In the genomic region with DNA sequence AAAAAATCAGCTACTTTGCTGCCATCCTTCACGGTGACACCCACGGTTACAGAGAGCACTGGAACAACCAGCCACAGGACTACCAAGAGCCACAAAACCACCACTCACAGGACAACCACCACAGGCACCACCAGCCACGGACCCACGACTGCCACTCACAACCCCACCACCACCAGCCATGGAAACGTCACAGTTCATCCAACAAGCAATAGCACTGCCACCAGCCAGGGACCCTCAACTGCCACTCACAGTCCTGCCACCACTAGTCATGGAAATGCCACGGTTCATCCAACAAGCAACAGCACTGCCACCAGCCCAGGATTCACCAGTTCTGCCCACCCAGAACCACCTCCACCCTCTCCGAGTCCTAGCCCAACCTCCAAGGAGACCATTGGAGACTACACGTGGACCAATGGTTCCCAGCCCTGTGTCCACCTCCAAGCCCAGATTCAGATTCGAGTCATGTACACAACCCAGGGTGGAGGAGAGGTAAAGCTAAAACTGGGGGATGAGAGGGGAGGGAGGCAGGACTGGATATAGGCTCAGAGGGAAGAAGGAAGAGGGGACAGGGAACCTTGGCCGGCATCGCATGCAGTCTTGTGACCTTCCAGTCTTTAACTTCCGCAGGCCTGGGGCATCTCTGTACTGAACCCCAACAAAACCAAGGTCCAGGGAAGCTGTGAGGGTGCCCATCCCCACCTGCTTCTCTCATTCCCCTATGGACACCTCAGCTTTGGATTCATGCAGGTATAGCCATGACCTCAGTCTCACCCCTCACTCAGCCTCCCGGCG, we compare ENCODE assay signal across 8 cellular contexts. TPM values are rescaled to one million over a fixed set of nuclear protein-coding genes. Genes with fewer than 3 reads are reported as not detected.
A peak's percentile ranks its signal among the peaks of the same experiment; 100 is the strongest.
DNase-seq lines count a peak whose midpoint lies in the region; ATAC-seq, FAIRE-seq and TF ChIP-seq lines count a peak whose summit lies in the region.

No MANE protein-coding gene starts in this region.

- H3K4me1 ChIP-seq in GM12878 (ENCODE audit: control insufficient read depth, insufficient read depth, low read length) = peaks cover 52% of the 10 kb centered on the region
- H3K4me1 ChIP-seq in muscle layer of duodenum (ENCODE audit: control insufficient read depth in 1 of 2, insufficient read depth in 2 of 2, low read length in 2 of 2) = peaks cover 12 to 68% of the 10 kb centered on the region in 2 donors
- H3K4me1 ChIP-seq in SJCRH30 = peaks cover 4% of the 10 kb centered on the region; the same call in 1 of the 2 replicates

- POLR2A ChIA-PET in AG04449 (lab: Yijun Ruan, JAX) (interaction anchor here (1.1 to 4.1 kb wide), 5 partner anchors 9 to 107 kb away, joined by 3 to 31 read pairs (median 7); partner anchors contain the start of genes POLR2A, SENP3, SOX15 and TP53), GM12878 (lab: Charles Lee) (interaction anchor here (0.6 to 1.8 kb wide), 10 partner anchors 10 to 176 kb away, joined by 3 to 9 read pairs (median 4); partner anchors contain the start of genes FXR2, SENP3, TMEM102 and TMEM256)

- peak overlapping the region; percentile 32 for H3K9ac ChIP-seq in GM12878 (ENCODE audit: control insufficient read depth, insufficient read depth, low read length)

- TF ChIP-seq CTCF in AG04449 (IDR thresholded peaks at IDR 0.05; ENCODE audit: insufficient read depth, low read length, missing control alignments) = no peak
- no peak for TF ChIP-seq CTCF in GM12878 (IDR thresholded peaks at IDR 0.05 in 2 of 3, conservative IDR thresholded peaks at IDR 0.05 in 1 of 3; ENCODE audit: control insufficient read depth in 2 of 3, extremely low read depth in 1 of 3, insufficient read depth in 1 of 3, low read depth in 3 of 3, low read length in 3 of 3)

- H3K27ac ChIP-seq in GM12878 (ENCODE audit: control insufficient read depth, insufficient read depth) (peak overlapping the region; percentile 78), muscle layer of duodenum (ENCODE audit: low read length) (peak overlapping the region; percentile 95), SJCRH30 (no peak overlapping the region)

- peaks cover 13% of the 10 kb centered on the region for H4K20me1 ChIP-seq in GM12878 (ENCODE audit: control insufficient read depth, insufficient read depth)

- DNase-seq in AG04449 (ENCODE audit: low read depth, low spot score) = no peak
- DNase-seq in GM12878 (ENCODE audit: low read depth, low spot score) = no peak
- no peak for DNase-seq in NCI-H748 (lab: John Stamatoyannopoulos, UW; ENCODE audit: unreplicated experiment)
- DNase-seq in SJCRH30 = no peak

- H3K4me3 ChIP-seq in AG04449 (ENCODE audit: low read depth, low read length) (peak overlapping the region; percentile 18; the same call in 1 of the 2 replicates), GM12878 (no peak overlapping the region), muscle layer of duodenum (ENCODE audit: low read depth in 1 of 2, low read length in 2 of 2) (peak overlapping the region; percentile 49 to 67), SJCRH30 (no peak overlapping the region)

- H3K9me3 ChIP-seq in GM12878 (replicated peaks; ENCODE audit: control insufficient read depth, insufficient read depth, low read length) (no peaks in the 10 kb centered on the region), muscle layer of duodenum (ENCODE audit: control insufficient read depth in 1 of 2, low read length in 2 of 2) (no peaks in the 10 kb centered on the region), SJCRH30 (replicated peaks) (no peaks in the 10 kb centered on the region)

- RAD21 ChIA-PET in GM12878 (lab: Charles Lee; ENCODE audit: unreplicated experiment) = interaction anchor here (0.7 to 2.2 kb wide), 7 partner anchors 9 to 143 kb away, joined by 3 to 9 read pairs (median 4); partner anchors contain the start of genes FXR2, SAT2, TP53 and WRAP53

- FAIRE-seq in GM12878 (lab: Jason Lieb, UNC) = no peak

- H3K27me3 ChIP-seq in GM12878 (replicated peaks in 1 of 2; ENCODE audit: control insufficient read depth in 2 of 2, insufficient read depth in 2 of 2, low read length in 1 of 2) (no peaks in the 10 kb centered on the region), muscle layer of duodenum (ENCODE audit: low read depth, low read length) (no peaks in the 10 kb centered on the region), SJCRH30 (no peaks in the 10 kb centered on the region)

- ATAC-seq in HG03432 (IDR thresholded peaks at IDR 0.05; ENCODE audit: unreplicated experiment) (peak; percentile 1), GM12878 (peak; percentile 8), GM21576 (IDR thresholded peaks at IDR 0.05; ENCODE audit: unreplicated experiment) (no peak), GM21619 (IDR thresholded peaks at IDR 0.05; ENCODE audit: unreplicated experiment) (no peak)

- peak; percentile 27 for TF ChIP-seq POLR2A in GM12878 (IDR thresholded peaks at IDR 0.05; ENCODE audit: low read depth, low read length)

- intact Hi-C loops in GM12878 (cut with micrococcal nuclease; ENCODE audit: unreplicated experiment) = loop anchor here (5.0 kb wide), 1 partner anchor 37 kb away; no protein-coding TSS in a partner anchor

- H3K36me3 ChIP-seq in GM12878 (ENCODE audit: control insufficient read depth in 2 of 2, insufficient read depth in 2 of 2, low read length in 1 of 2) (peaks cover 28 to 39% of the 10 kb centered on the region in 2 experiments), muscle layer of duodenum (ENCODE audit: control insufficient read depth in 1 of 2, insufficient read depth in 2 of 2, low read length in 2 of 2) (peaks cover 30 to 42% of the 10 kb centered on the region in 2 donors), SJCRH30 (peaks cover 48% of the 10 kb centered on the region)

- 50% methylated on average over 14 of the region's 14 CpGs for WGBS in GM12878 (ENCODE audit: insufficient coverage, insufficient replicate concordance, low lambda C conversion rate, missing lambda C conversion rate)

- no TSS peak for BruUV-seq in GM12878 (replicated peaks; lab: Mats Ljungman, UMichigan)

- no peak overlapping the region for H2AFZ ChIP-seq in GM12878 (ENCODE audit: control insufficient read depth, low read depth, low read length)

- H3K79me2 ChIP-seq in GM12878 (ENCODE audit: control insufficient read depth, insufficient read depth, low read length) = peaks cover 48% of the 10 kb centered on the region

- no peak for TF ChIP-seq RAD21 in GM12878 (IDR thresholded peaks at IDR 0.05; ENCODE audit: insufficient read depth, low read depth, low read length)

- SMC1A ChIA-PET in GM12878 (lab: Charles Lee; ENCODE audit: uncharacterized antibody, unreplicated experiment) = interaction anchor here (1.2 to 1.7 kb wide), 3 partner anchors 9 to 30 kb away, joined by 3 to 5 read pairs (median 3); no protein-coding TSS in a partner anchor

- H3K4me2 ChIP-seq in GM12878 (ENCODE audit: control insufficient read depth, insufficient read depth) = peak overlapping the region; percentile 52

- no peak for TF ChIP-seq EP300 in GM12878 (IDR thresholded peaks at IDR 0.05; ENCODE audit: borderline replicate concordance in 1 of 2, control insufficient read depth in 1 of 2, low read depth in 2 of 2, low read length in 2 of 2)

- CTCF ChIA-PET in AG04449 (lab: Yijun Ruan, JAX) (interaction anchor here (1.6 to 6.6 kb wide), 5 partner anchors 9 to 107 kb away, joined by 4 to 37 read pairs (median 6); partner anchors contain the start of genes SENP3, SOX15, TP53 and WRAP53), GM12878 (lab: Yijun Ruan, JAX) (interaction anchor here (0.9 to 3.8 kb wide), 5 partner anchors 19 to 224 kb away, joined by 3 to 18 read pairs (median 4); partner anchors contain the start of gene SENP3)

- in situ Hi-C loops in GM12878 (cut with MboI) = no loop called here

RNA-seq across cellular contexts. Expression of gene CD68, which starts 0.6 kb away (rescaled TPM):
- 2.3 and 4.1 TPM in 2 replicates for total RNA-seq in GM12878 (2013; cell fraction: nucleolus; rRNA removed)
- 2.6 and 3.4 TPM in 2 replicates for total RNA-seq in GM12878 (2014; rRNA removed)
- total RNA-seq in GM12878 (2014; rRNA removed; fragmentation: Illumina TruSeq; extraction: Trizol) = 3.7 TPM in 2 replicates
- 2.6 and 3.2 TPM in 2 replicates for total RNA-seq in GM12878 (2021)
- 4.0 TPM for polyA plus RNA-seq in GM12878 (2011; ENCODE audit: low read depth)
- polyA plus RNA-seq in GM12878 (2011; rRNA removed) = 2.7 and 6.9 TPM in 2 replicates
- 6.2 and 6.4 TPM in 2 replicates for polyA plus RNA-seq in GM12878 (2011; cell fraction: cytosol; rRNA removed)
- 3.3 and 6.3 TPM in 2 replicates for polyA plus RNA-seq in GM12878 (2011; cell fraction: nucleus; rRNA removed)
- 7.1 and 7.6 TPM in 2 replicates for polyA plus RNA-seq in GM12878 (2012)
- 3.0 and 6.1 TPM in 2 replicates for polyA plus RNA-seq in GM12878 (2014; fragmentation: Illumina TruSeq; extraction: Trizol)
- polyA plus RNA-seq in GM12878 (2014; fragmentation: Nextera tagmentation; extraction: Ambion mirVana) = 1 to 10 TPM; 3.7 to 5.0 TPM
- polyA plus RNA-seq in GM12878 (2014; rRNA removed) = 4.2 and 4.3 TPM in 2 replicates
- polyA plus RNA-seq in GM12878 (2016; fragmentation: Nextera tagmentation; extraction: Ambion mirVana) = 1 to 10 TPM; 3.2 to 3.9 TPM
- 1.8 and 3.2 TPM in 2 replicates for polyA minus RNA-seq in GM12878 (2011; rRNA and poly(A)+ RNA removed)
- polyA minus RNA-seq in GM12878 (2011; cell fraction: cytosol; rRNA and poly(A)+ RNA removed) = 2.0 and 4.3 TPM in 2 replicates
- polyA minus RNA-seq in GM12878 (2011; cell fraction: nucleus; rRNA and poly(A)+ RNA removed) = 2.5 and 11.0 TPM in 2 replicates
- total RNA-seq in SJCRH30 (2014; rRNA removed; shearing (Covaris generic)) = 0.18 TPM in 1 of 2 replicates, not detected in the other

RNA-seq across cellular contexts. Expression of gene MPDU1, which starts 3.6 kb away (rescaled TPM):
- 51.1 and 59.2 TPM in 2 replicates for total RNA-seq in GM12878 (2013; cell fraction: nucleolus; rRNA removed)
- total RNA-seq in GM12878 (2014; rRNA removed) = 91.5 and 95.2 TPM in 2 replicates
- total RNA-seq in GM12878 (2014; rRNA removed; fragmentation: Illumina TruSeq; extraction: Trizol) = 68.8 and 69.2 TPM in 2 replicates
- 44.3 and 52.7 TPM in 2 replicates for total RNA-seq in GM12878 (2021)
- polyA plus RNA-seq in GM12878 (2011; ENCODE audit: low read depth) = 36.3 TPM
- 67.0 and 98.8 TPM in 2 replicates for polyA plus RNA-seq in GM12878 (2011; rRNA removed)
- polyA plus RNA-seq in GM12878 (2011; cell fraction: cytosol; rRNA removed) = 169 and 174 TPM in 2 replicates
- 82.8 and 91.1 TPM in 2 replicates for polyA plus RNA-seq in GM12878 (2011; cell fraction: nucleus; rRNA removed)
- 37.5 and 41.5 TPM in 2 replicates for polyA plus RNA-seq in GM12878 (2012)
- 130 and 138 TPM in 2 replicates for polyA plus RNA-seq in GM12878 (2014; fragmentation: Illumina TruSeq; extraction: Trizol)
- polyA plus RNA-seq in GM12878 (2014; fragmentation: Nextera tagmentation; extraction: Ambion mirVana) = 10 to 100 TPM in 1 of 2 experiments, 1 to 10 TPM in 1; 3.6 to 11.6 TPM
- 64.4 and 78.9 TPM in 2 replicates for polyA plus RNA-seq in GM12878 (2014; rRNA removed)
- polyA plus RNA-seq in GM12878 (2016; fragmentation: Nextera tagmentation; extraction: Ambion mirVana) = 10 to 100 TPM; 78.9 to 80.1 TPM
- polyA minus RNA-seq in GM12878 (2011; rRNA and poly(A)+ RNA removed) = 83.3 and 99.3 TPM in 2 replicates
- 14.3 and 16.9 TPM in 2 replicates for polyA minus RNA-seq in GM12878 (2011; cell fraction: cytosol; rRNA and poly(A)+ RNA removed)
- 11.2 and 24.4 TPM in 2 replicates for polyA minus RNA-seq in GM12878 (2011; cell fraction: nucleus; rRNA and poly(A)+ RNA removed)
- 44.1 and 49.9 TPM in 2 replicates for total RNA-seq in SJCRH30 (2014; rRNA removed; shearing (Covaris generic))

RNA-seq across cellular contexts. Expression of gene SOX15, which starts 9.9 kb away (rescaled TPM):
- 0.49 and 0.79 TPM in 2 replicates for total RNA-seq in GM12878 (2013; cell fraction: nucleolus; rRNA removed)
- total RNA-seq in GM12878 (2014; rRNA removed) = 0.27 TPM in 1 of 2 replicates, not detected in the other
- not detected in 2 replicates for total RNA-seq in GM12878 (2014; rRNA removed; fragmentation: Illumina TruSeq; extraction: Trizol)
- total RNA-seq in GM12878 (2021) = 0.19 and 0.28 TPM in 2 replicates
- not detected for polyA plus RNA-seq in GM12878 (2011; ENCODE audit: low read depth)
- polyA plus RNA-seq in GM12878 (2011; rRNA removed) = 0.10 TPM in 1 of 2 replicates, not detected in the other
- not detected in 2 replicates for polyA plus RNA-seq in GM12878 (2011; cell fraction: cytosol; rRNA removed)
- 0.73 and 1.5 TPM in 2 replicates for polyA plus RNA-seq in GM12878 (2011; cell fraction: nucleus; rRNA removed)
- 0.76 and 1.1 TPM in 2 replicates for polyA plus RNA-seq in GM12878 (2012)
- 0.07 TPM in 1 of 2 replicates, not detected in the other for polyA plus RNA-seq in GM12878 (2014; fragmentation: Illumina TruSeq; extraction: Trizol)
- polyA plus RNA-seq in GM12878 (2014; fragmentation: Nextera tagmentation; extraction: Ambion mirVana) = under 1 TPM; 0.06 to 0.09 TPM
- polyA plus RNA-seq in GM12878 (2014; rRNA removed) = 0.22 and 0.62 TPM in 2 replicates
- polyA plus RNA-seq in GM12878 (2016; fragmentation: Nextera tagmentation; extraction: Ambion mirVana) = under 1 TPM; 0.25 to 0.53 TPM
- not detected in 2 replicates for polyA minus RNA-seq in GM12878 (2011; rRNA and poly(A)+ RNA removed)
- not detected in 2 replicates for polyA minus RNA-seq in GM12878 (2011; cell fraction: cytosol; rRNA and poly(A)+ RNA removed)
- polyA minus RNA-seq in GM12878 (2011; cell fraction: nucleus; rRNA and poly(A)+ RNA removed) = 0.36 and 0.77 TPM in 2 replicates
- 0.10 and 0.30 TPM in 2 replicates for total RNA-seq in SJCRH30 (2014; rRNA removed; shearing (Covaris generic))

RNA-seq across cellular contexts. Expression of gene SENP3, which starts 18.3 kb away (rescaled TPM):
- 41.1 and 48.2 TPM in 2 replicates for total RNA-seq in GM12878 (2013; cell fraction: nucleolus; rRNA removed)
- total RNA-seq in GM12878 (2014; rRNA removed) (88.4 and 88.8 TPM in 2 replicates), GM12878 (2014; rRNA removed; fragmentation: Illumina TruSeq; extraction: Trizol) (77.5 and 78.4 TPM in 2 replicates), GM12878 (2021) (67.0 and 72.8 TPM in 2 replicates)
- polyA plus RNA-seq in GM12878 (2011; ENCODE audit: low read depth) = 52.4 TPM
- polyA plus RNA-seq in GM12878 (2011; rRNA removed) (74.0 and 99.9 TPM in 2 replicates), GM12878 (2014; fragmentation: Illumina TruSeq; extraction: Trizol) (113 and 134 TPM in 2 replicates), GM12878 (2014; fragmentation: Nextera tagmentation; extraction: Ambion mirVana) (1 to 10 TPM; 1.8 TPM), GM12878 (2014; rRNA removed) (78.3 and 81.9 TPM in 2 replicates), GM12878 (2016; fragmentation: Nextera tagmentation; extraction: Ambion mirVana) (1 to 10 TPM; 5.1 to 6.5 TPM)
- polyA plus RNA-seq in GM12878 (2011; cell fraction: cytosol; rRNA removed) = 86.2 and 87.5 TPM in 2 replicates
- 122 and 132 TPM in 2 replicates for polyA plus RNA-seq in GM12878 (2011; cell fraction: nucleus; rRNA removed)
- polyA plus RNA-seq in GM12878 (2012) = 28.4 and 30.1 TPM in 2 replicates
- polyA minus RNA-seq in GM12878 (2011; rRNA and poly(A)+ RNA removed) = 65.7 and 76.4 TPM in 2 replicates
- polyA minus RNA-seq in GM12878 (2011; cell fraction: cytosol; rRNA and poly(A)+ RNA removed) = 27.5 and 33.0 TPM in 2 replicates
- 16.3 and 29.1 TPM in 2 replicates for polyA minus RNA-seq in GM12878 (2011; cell fraction: nucleus; rRNA and poly(A)+ RNA removed)
- 63.8 and 73.6 TPM in 2 replicates for total RNA-seq in SJCRH30 (2014; rRNA removed; shearing (Covaris generic))

RNA-seq across cellular contexts. Expression of gene TNFSF13, which starts 21.5 kb away (rescaled TPM):
- total RNA-seq in GM12878 (2013; cell fraction: nucleolus; rRNA removed) = 13.9 and 18.6 TPM in 2 replicates
- 7.6 and 9.3 TPM in 2 replicates for total RNA-seq in GM12878 (2014; rRNA removed)
- total RNA-seq in GM12878 (2014; rRNA removed; fragmentation: Illumina TruSeq; extraction: Trizol) = 6.0 and 6.1 TPM in 2 replicates
- 14.5 and 14.6 TPM in 2 replicates for total RNA-seq in GM12878 (2021)
- polyA plus RNA-seq in GM12878 (2011; ENCODE audit: low read depth) = 7.1 TPM
- 10.0 and 11.3 TPM in 2 replicates for polyA plus RNA-seq in GM12878 (2011; rRNA removed)
- 9.6 and 11.2 TPM in 2 replicates for polyA plus RNA-seq in GM12878 (2011; cell fraction: cytosol; rRNA removed)
- 39.8 and 46.6 TPM in 2 replicates for polyA plus RNA-seq in GM12878 (2011; cell fraction: nucleus; rRNA removed)
- polyA plus RNA-seq in GM12878 (2012) = 7.7 and 8.9 TPM in 2 replicates
- 10.0 and 10.8 TPM in 2 replicates for polyA plus RNA-seq in GM12878 (2014; fragmentation: Illumina TruSeq; extraction: Trizol)
- polyA plus RNA-seq in GM12878 (2014; fragmentation: Nextera tagmentation; extraction: Ambion mirVana) = under 1 TPM; 0.56 to 0.84 TPM
- 10.7 and 12.1 TPM in 2 replicates for polyA plus RNA-seq in GM12878 (2014; rRNA removed)
- 10 to 100 TPM in 1 of 2 experiments, 1 to 10 TPM in 1; 9.4 to 10.2 TPM for polyA plus RNA-seq in GM12878 (2016; fragmentation: Nextera tagmentation; extraction: Ambion mirVana)
- polyA minus RNA-seq in GM12878 (2011; rRNA and poly(A)+ RNA removed) = 5.6 and 6.7 TPM in 2 replicates
- 2.2 and 4.0 TPM in 2 replicates for polyA minus RNA-seq in GM12878 (2011; cell fraction: cytosol; rRNA and poly(A)+ RNA removed)
- polyA minus RNA-seq in GM12878 (2011; cell fraction: nucleus; rRNA and poly(A)+ RNA removed) = 10.5 and 14.1 TPM in 2 replicates
- 0.40 and 0.41 TPM in 2 replicates for total RNA-seq in SJCRH30 (2014; rRNA removed; shearing (Covaris generic))

Comparison
In these comparisons a context has a peak if more than half of its experiments do, and no peak if none do; other contexts are left out.
1. H3K4me3 ChIP-seq: peak in AG04449 (single experiment) and muscle layer of duodenum (2 of 2); none in GM12878 (single experiment) and SJCRH30 (single experiment).
2. ATAC-seq: peak in HG03432 (single experiment) and GM12878 (single experiment); none in GM21576 (single experiment) and GM21619 (single experiment).